ENCODE assay signal across 16 cellular contexts in the genomic region with DNA sequence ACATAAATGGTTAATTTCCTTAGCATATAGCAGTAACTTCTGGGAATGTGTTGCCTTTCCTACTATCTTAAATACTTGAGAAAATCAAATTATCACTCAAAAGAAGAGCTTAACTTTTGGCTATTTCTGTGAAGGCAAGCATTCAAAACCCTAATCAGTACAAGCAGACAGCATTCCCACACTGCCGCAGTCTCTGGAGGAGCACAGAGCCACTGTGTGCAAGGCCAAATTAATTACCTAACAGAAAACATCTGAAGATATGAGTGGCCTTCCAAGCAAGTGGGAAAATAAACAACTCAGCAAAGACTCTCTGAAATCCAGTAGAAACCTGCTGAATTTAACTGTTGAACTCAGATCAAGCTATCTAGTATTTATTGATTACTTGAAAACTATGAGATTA.
A peak's percentile ranks its signal among the peaks of the same experiment; 100 is the strongest.
DNase-seq lines count a peak whose midpoint lies in the region; ATAC-seq and TF ChIP-seq lines count a peak whose summit lies in the region.
"Had no signal": no experiment of that assay in that cellular context is flagged by ENCODE, and none has a peak within 500 bp of the region (broad histone marks: within the 10 kb centered on the region; RNA-seq: fewer than 3 reads in every experiment).

No MANE protein-coding gene starts in this region.

- H3K9me3 ChIP-seq in colonic mucosa, result no peaks in the 10 kb centered on the region
- no peaks in the 10 kb centered on the region for H3K9me3 ChIP-seq in right cardiac atrium (ENCODE audit: control insufficient read depth, low read length)
- no peaks in the 10 kb centered on the region for H3K9me3 ChIP-seq in gastrocnemius medialis
- H3K9me3 ChIP-seq: adrenal gland had no signal

- TF ChIP-seq CTCF in AG09319 (IDR thresholded peaks at IDR 0.05; ENCODE audit: low read depth, low read length) (no peak), colonic mucosa (IDR thresholded peaks at IDR 0.05) (no peak), gastrocnemius medialis (IDR thresholded peaks at IDR 0.05 in 4 of 5, conservative IDR thresholded peaks at IDR 0.05 in 1 of 5) (no peak)

- no peaks in the 10 kb centered on the region for H3K27me3 ChIP-seq in colonic mucosa
- H3K27me3 ChIP-seq in right cardiac atrium (ENCODE audit: control insufficient read depth, insufficient read depth), result no peaks in the 10 kb centered on the region
- no peaks in the 10 kb centered on the region for H3K27me3 ChIP-seq in gastrocnemius medialis
- H3K27me3 ChIP-seq: adrenal gland had no signal

- WGBS in right cardiac atrium, result 18% methylated on average over 1 of the region's 1 CpG

- DNase-seq in AG09319 (ENCODE audit: extremely low read depth, low read depth) (peak; percentile 37), colonic mucosa (no peak), right cardiac atrium (peak in 1 of 3 donors; percentile 73), gastrocnemius medialis (no peak), NCI-H1930 (lab: John Stamatoyannopoulos, UW) (no peak), HPDE6-E6E7 (ENCODE audit: extremely low spot score) (no peak), activated T-cell treated with anti-CD3 and anti-CD28 coated beads for 4 hours (no peak), NCI-H774 (lab: John Stamatoyannopoulos, UW) (no peak)
- DNase-seq: activated CD4-positive, alpha-beta memory T cell treated with anti-CD3 and anti-CD28 coated beads, Interleukin-2, amount 10 ng/mL, durations not matched to agents 7 days and 5 days; CD8-positive, alpha-beta T cell; cerebellar nuclear complex; EL; HCEC 1CT; islet precursor cell; SW 1271 had no signal

- no peaks in the 10 kb centered on the region for H3K36me3 ChIP-seq in colonic mucosa
- H3K36me3 ChIP-seq in gastrocnemius medialis, result no peaks in the 10 kb centered on the region

- H3K4me3 ChIP-seq in colonic mucosa (no peak overlapping the region), right cardiac atrium (ENCODE audit: low read length) (no peak overlapping the region), gastrocnemius medialis (no peak overlapping the region)
- H3K4me3 ChIP-seq: adrenal gland had no signal

- peak overlapping the region; percentile 24 for H3K27ac ChIP-seq in colonic mucosa
- H3K27ac ChIP-seq in right cardiac atrium (ENCODE audit: low read length), result no peak overlapping the region
- H3K27ac ChIP-seq in gastrocnemius medialis, result peak overlapping the region; percentile 48 to 71 (median 62)

- no peaks in the 10 kb centered on the region for H3K4me1 ChIP-seq in colonic mucosa
- H3K4me1 ChIP-seq in right cardiac atrium (ENCODE audit: control insufficient read depth, insufficient read depth, low read length), result peaks cover 27% of the 10 kb centered on the region
- H3K4me1 ChIP-seq in gastrocnemius medialis, result peaks cover 38 to 44% of the 10 kb centered on the region in 2 donors

- intact Hi-C loops in colonic mucosa (cut with DNase I) (no loop called here), right cardiac atrium (cut with DNase I) (loop anchor here in 2 of 4 donors (10.0 kb wide), 1 partner anchor 176 kb away; no protein-coding TSS in a partner anchor), gastrocnemius medialis (cut with DNase I; ENCODE audit: low total_unique reads) (no loop called here)

- H3K9ac ChIP-seq in colonic mucosa (ENCODE audit: low read depth in 2 of 2, low read length in 2 of 2), result no peak overlapping the region

- ATAC-seq in right cardiac atrium, result peak; percentile 42 to 68
- peak in 1 of 2 donors; percentile 40 for ATAC-seq in gastrocnemius medialis
- ATAC-seq: CD8-positive, alpha-beta T cell had no signal

- no peak for TF ChIP-seq POLR2A in gastrocnemius medialis (IDR thresholded peaks at IDR 0.05)

- in situ Hi-C loops in gastrocnemius medialis (cut with MboI; ENCODE audit: low sequenced_read_pairs in 4 of 4), result loop anchor here in 2 of 4 donors (5.0 to 25.0 kb wide), 2 partner anchors 64 to 174 kb away; no protein-coding TSS in a partner anchor
